ENCODE assay signal across 17 cellular contexts in genomic region chr3:138256022-138256421, GRCh38.
"Had no signal": no experiment of that assay in that cellular context is flagged by ENCODE, and none has a peak within 500 bp of the region (broad histone marks: within the 10 kb centered on the region; RNA-seq: fewer than 3 reads in every experiment).

No MANE protein-coding gene starts in this region.

- H3K4me3 ChIP-seq: adrenal gland, ascending aorta, breast epithelium, heart right ventricle, pancreas, right lobe of liver, smooth muscle cell, testis, uterus had no signal

- ATAC-seq: activated T-helper 17 cell treated with anti-CD3 and anti-CD28 coated beads, Interleukin-2, amount 50 U/mL, for 72 hours; heart right ventricle; left colon; natural killer cell treated with Interleukin-12 subunit alpha and Interleukin-12 subunit beta and Interleukin-15 and Interleukin-18, amount 100 ng/mL, for 72 hours; pancreas; right lobe of liver had no signal

- DNase-seq: activated naive CD4-positive, alpha-beta T cell; activated T-cell treated with anti-CD3 and anti-CD28 coated beads, Interleukin-2, amount 50 U/mL, for 1 hour; adrenal gland; heart right ventricle; left colon; pancreas; right lobe of liver; stimulated activated CD4-positive, alpha-beta T cell treated with anti-CD3 and anti-CD28 coated beads, Interleukin-15, amount 100 ng/mL, for 24 hours; stimulated activated CD4-positive, alpha-beta T cell treated with anti-CD3 and anti-CD28 coated beads, Interleukin-2, amount 100 ng/mL, for 48 hours; stimulated activated naive CD4-positive, alpha-beta T cell; testis; uterus had no signal
